ENCODE assay signal across 27 cellular contexts in genomic region chr7:128918266-128918665, GRCh38. TPM values are rescaled to one million over a fixed set of nuclear protein-coding genes. Genes with fewer than 3 reads are reported as not detected.
"Had no signal": no experiment of that assay in that cellular context is flagged by ENCODE, and none has a peak within 500 bp of the region (broad histone marks: within the 10 kb centered on the region; RNA-seq: fewer than 3 reads in every experiment).

No MANE protein-coding gene starts in this region.

- H3K27ac Mint-ChIP-seq: activated CD8-positive, alpha-beta T cell treated with anti-CD3 and anti-CD28 coated beads for 36 hours; activated naive CD4-positive, alpha-beta T cell treated with anti-CD3 and anti-CD28 coated beads for 36 hours; activated naive CD8-positive, alpha-beta T cell treated with anti-CD3 and anti-CD28 coated beads for 36 hours; activated T-helper 2 cell treated with anti-CD3 and anti-CD28 coated beads, Interferon-gamma antibody, Interleukin-2, Interleukin-4, amounts not matched to agents 10 μg/mL and 5 μg/mL and 100 μg/mL, durations not matched to agents 14 hours and 24 hours and 36 hours; immature natural killer cell had no signal

- ATAC-seq: activated CD8-positive, alpha-beta T cell treated with anti-CD3 and anti-CD28 coated beads for 36 hours; gastroesophageal sphincter; naive thymus-derived CD8-positive, alpha-beta T cell had no signal

- H3K4me3 ChIP-seq: ascending aorta, cardiac muscle cell, gastroesophageal sphincter, ovary, prostate gland, smooth muscle cell, tibial nerve had no signal

- H3K27ac ChIP-seq: ascending aorta, cardiac muscle cell, gastroesophageal sphincter, neutrophil, ovary, prostate gland, tibial nerve had no signal

- DNase-seq: activated CD4-positive, alpha-beta T cell treated with anti-CD3 and anti-CD28 coated beads, Interleukin-2, amount 50 U/mL, for 1 hour; activated CD8-positive, alpha-beta T cell treated with anti-CD3 and anti-CD28 coated beads for 36 hours; activated naive CD4-positive, alpha-beta T cell treated with anti-CD3 and anti-CD28 coated beads for 36 hours; activated naive CD8-positive, alpha-beta T cell treated with anti-CD3 and anti-CD28 coated beads for 36 hours; activated T-cell treated with anti-CD3 and anti-CD28 coated beads, Interleukin-2, amount 50 U/mL, for 48 hours; cortex of kidney; hypothalamus; immature natural killer cell; naive thymus-derived CD8-positive, alpha-beta T cell; ovary; retina; stimulated activated CD4-positive, alpha-beta T cell treated with anti-CD3 and anti-CD28 coated beads, Interleukin-15, amount 100 ng/mL, for 24 hours; stimulated activated CD4-positive, alpha-beta T cell treated with anti-CD3 and anti-CD28 coated beads, Interleukin-2, amount 100 ng/mL, for 24 hours; stimulated activated naive CD4-positive, alpha-beta T cell; T-helper 2 cell had no signal

- H3K9me3 ChIP-seq: ascending aorta, gastroesophageal sphincter, neutrophil, ovary, prostate gland, tibial nerve had no signal

- H3K4me1 ChIP-seq: prostate gland had no signal

- H3K36me3 Mint-ChIP-seq: activated naive CD8-positive, alpha-beta T cell treated with anti-CD3 and anti-CD28 coated beads for 36 hours; brain; immature natural killer cell; memory B cell; naive thymus-derived CD8-positive, alpha-beta T cell had no signal

- H3K36me3 ChIP-seq: ascending aorta, cardiac muscle cell, gastroesophageal sphincter, neutrophil, ovary, prostate gland, tibial nerve had no signal

- H3K27me3 ChIP-seq: ascending aorta, ovary had no signal

- H3K4me3 Mint-ChIP-seq: activated CD8-positive, alpha-beta T cell treated with anti-CD3 and anti-CD28 coated beads for 36 hours; activated naive CD4-positive, alpha-beta T cell treated with anti-CD3 and anti-CD28 coated beads for 36 hours; activated naive CD8-positive, alpha-beta T cell treated with anti-CD3 and anti-CD28 coated beads for 36 hours; brain; immature natural killer cell; memory B cell; naive thymus-derived CD8-positive, alpha-beta T cell had no signal

- H3K9me3 Mint-ChIP-seq: activated CD8-positive, alpha-beta T cell treated with anti-CD3 and anti-CD28 coated beads for 36 hours; activated naive CD4-positive, alpha-beta T cell treated with anti-CD3 and anti-CD28 coated beads for 36 hours; activated naive CD8-positive, alpha-beta T cell treated with anti-CD3 and anti-CD28 coated beads for 36 hours; activated T-helper 2 cell treated with anti-CD3 and anti-CD28 coated beads, Interferon-gamma antibody, Interleukin-2, Interleukin-4, amounts not matched to agents 10 μg/mL and 5 μg/mL and 100 μg/mL, durations not matched to agents 14 hours and 24 hours and 36 hours; immature natural killer cell; memory B cell; naive thymus-derived CD8-positive, alpha-beta T cell had no signal

RNA-seq across cellular contexts. Expression of gene KCP, which starts 7.8 kb away (rescaled TPM):
- total RNA-seq: activated CD8-positive, alpha-beta T cell treated with anti-CD3 and anti-CD28 coated beads for 36 hours; activated naive CD4-positive, alpha-beta T cell treated with anti-CD3 and anti-CD28 coated beads for 36 hours; activated T-helper 2 cell treated with anti-CD3 and anti-CD28 coated beads, Interferon-gamma antibody, Interleukin-2, Interleukin-4, amounts not matched to agents 10 μg/mL and 5 μg/mL and 100 μg/mL, durations not matched to agents 14 hours and 24 hours and 36 hours; endothelial cell of umbilical vein; fibroblast of villous mesenchyme had no signal

RNA-seq across cellular contexts. Expression of gene IRF5, which starts 19.5 kb away (rescaled TPM):
- total RNA-seq: ascending aorta, cardiac muscle cell had no signal
